In the genomic region with DNA sequence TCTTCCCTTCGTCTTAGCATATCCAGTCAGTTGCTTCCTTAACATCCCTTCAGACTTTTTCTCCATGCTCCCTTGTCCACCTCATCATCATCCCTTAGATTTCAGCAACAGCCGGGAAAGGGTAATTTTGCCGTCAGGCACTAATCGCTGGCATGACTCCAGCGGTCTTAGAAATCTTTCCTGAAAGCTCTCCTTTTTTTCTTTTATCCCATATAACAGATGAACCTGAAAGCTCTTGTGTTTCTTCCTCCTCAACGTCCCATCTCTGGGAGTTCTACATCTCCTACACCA, we compare ENCODE assay signal across 8 cellular contexts. TPM values are rescaled to one million over a fixed set of nuclear protein-coding genes. Genes with fewer than 3 reads are reported as not detected.
A peak's percentile ranks its signal among the peaks of the same experiment; 100 is the strongest.
DNase-seq lines count a peak whose midpoint lies in the region; ATAC-seq and TF ChIP-seq lines count a peak whose summit lies in the region.

No MANE protein-coding gene starts in this region.

- intact Hi-C loops in CD4-positive, alpha-beta memory T cell (cut with micrococcal nuclease): no loop called here

- peak overlapping the region; percentile 88 for H3K27ac ChIP-seq in CD4-positive, alpha-beta memory T cell (ENCODE audit: low read depth, low read length)
- peak overlapping the region; percentile 98 for H3K27ac ChIP-seq in endodermal cell (ENCODE audit: low read depth, low read length)
- peak overlapping the region; percentile 94 for H3K27ac ChIP-seq in osteoblast (ENCODE audit: low read depth, low read length)

- peak overlapping the region; percentile 84 for H3K9ac ChIP-seq in endodermal cell (ENCODE audit: extremely low read depth, low read length, poor library complexity, severe bottlenecking)

- ATAC-seq in HG02610 (IDR thresholded peaks at IDR 0.05; ENCODE audit: unreplicated experiment) (no peak), HG03108 (IDR thresholded peaks at IDR 0.05; ENCODE audit: unreplicated experiment) (no peak)

- H3K4me2 ChIP-seq in osteoblast (ENCODE audit: insufficient read depth, low read length): peak overlapping the region; percentile 91

- no peaks in the 10 kb centered on the region for H3K27me3 Mint-ChIP-seq in CD4-positive, alpha-beta memory T cell
- H3K27me3 Mint-ChIP-seq in endodermal cell (ENCODE audit: insufficient read depth): no peaks in the 10 kb centered on the region

- no peaks in the 10 kb centered on the region for H4K20me1 ChIP-seq in osteoblast (ENCODE audit: insufficient read depth, low read length)

- H3K4me3 Mint-ChIP-seq in CD4-positive, alpha-beta memory T cell: no peak overlapping the region
- H3K4me3 Mint-ChIP-seq in endodermal cell: no peak overlapping the region

- H3K9me3 Mint-ChIP-seq in CD4-positive, alpha-beta memory T cell: no peaks in the 10 kb centered on the region
- no peaks in the 10 kb centered on the region for H3K9me3 Mint-ChIP-seq in endodermal cell

- CTCF ChIA-PET in CD4-positive, alpha-beta memory T cell (lab: Charles Lee; ENCODE audit: partially characterized antibody): interaction anchor here (0.7 to 2.9 kb wide), 7 partner anchors 8 to 298 kb away, joined by 3 to 19 read pairs (median 13); a partner anchor contains a TSS

- H3K36me3 ChIP-seq in CD4-positive, alpha-beta memory T cell (ENCODE audit: insufficient read depth, low read length): no peaks in the 10 kb centered on the region
- H3K36me3 ChIP-seq in endodermal cell (ENCODE audit: control insufficient read depth, insufficient read depth, low read length): no peaks in the 10 kb centered on the region
- no peaks in the 10 kb centered on the region for H3K36me3 ChIP-seq in osteoblast (ENCODE audit: insufficient read depth, low read length)

- H3K27ac Mint-ChIP-seq in CD4-positive, alpha-beta memory T cell: no peak overlapping the region
- H3K27ac Mint-ChIP-seq in endodermal cell: no peak overlapping the region

- peak overlapping the region; percentile 77 for H2AFZ ChIP-seq in osteoblast (ENCODE audit: low read length)

- no peak for DNase-seq in CD4-positive, alpha-beta memory T cell
- peak; percentile 55 for DNase-seq in NCI-H146 (lab: John Stamatoyannopoulos, UW)
- no peak for DNase-seq in endodermal cell
- DNase-seq in osteoblast (ENCODE audit: insufficient read length, low spot score, missing footprints): no peak
- no peak for DNase-seq in GDM1 (lab: John Stamatoyannopoulos, UW)
- DNase-seq in NCI-H1092 treated with DMSO at 0.1 percent for 48 hours (lab: John Stamatoyannopoulos, UW): no peak

- 44 to 60% methylated on average over 5 to 6 of the region's 6 CpGs for WGBS in endodermal cell (ENCODE audit: insufficient coverage in 1 of 2, insufficient read length in 1 of 2), 2 experiments

- peaks cover 12% of the 10 kb centered on the region for H3K79me2 ChIP-seq in osteoblast (ENCODE audit: insufficient read depth, low read length)

- no peaks in the 10 kb centered on the region for H3K9me3 ChIP-seq in CD4-positive, alpha-beta memory T cell (ENCODE audit: control insufficient read depth in 1 of 2, low read length in 2 of 2)
- H3K9me3 ChIP-seq in endodermal cell (ENCODE audit: control insufficient read depth, low read length) (no peaks in the 10 kb centered on the region), osteoblast (ENCODE audit: low read depth, low read length) (no peaks in the 10 kb centered on the region)

- peaks cover 0 to 4% (median 0%) of the 10 kb centered on the region in 4 donors for H3K4me1 Mint-ChIP-seq in CD4-positive, alpha-beta memory T cell
- no peaks in the 10 kb centered on the region for H3K4me1 Mint-ChIP-seq in endodermal cell

- H3K4me3 ChIP-seq in CD4-positive, alpha-beta memory T cell (ENCODE audit: low read length in 2 of 2): peak overlapping the region; percentile 45 to 82
- H3K4me3 ChIP-seq in endodermal cell (ENCODE audit: low read length) (peak overlapping the region; percentile 89), osteoblast (ENCODE audit: insufficient read depth, low read length) (peak overlapping the region; percentile 80)

- H3K4me1 ChIP-seq in CD4-positive, alpha-beta memory T cell (ENCODE audit: insufficient read depth, low read length): peaks cover 18% of the 10 kb centered on the region
- H3K4me1 ChIP-seq in endodermal cell (ENCODE audit: control insufficient read depth, insufficient read depth, low read length) (no peaks in the 10 kb centered on the region), osteoblast (ENCODE audit: insufficient read depth, low read length) (peaks cover 21% of the 10 kb centered on the region)

- H3K36me3 Mint-ChIP-seq in CD4-positive, alpha-beta memory T cell: no peaks in the 10 kb centered on the region
- no peaks in the 10 kb centered on the region for H3K36me3 Mint-ChIP-seq in endodermal cell (ENCODE audit: low read depth)

- POLR2A ChIA-PET in CD4-positive, alpha-beta memory T cell (lab: Charles Lee; ENCODE audit: partially characterized antibody): interaction anchor here (0.7 to 7.2 kb wide), 19 partner anchors 11 to 475 kb away, joined by 3 to 526 read pairs (median 32); a partner anchor contains a TSS

- H3K27me3 ChIP-seq in CD4-positive, alpha-beta memory T cell (ENCODE audit: insufficient read depth, low read length): no peaks in the 10 kb centered on the region
- H3K27me3 ChIP-seq in endodermal cell (ENCODE audit: control insufficient read depth, insufficient read depth, low read length, poor library complexity, severe bottlenecking) (no peaks in the 10 kb centered on the region), osteoblast (ENCODE audit: insufficient read depth, low read length) (no peaks in the 10 kb centered on the region)

- TF ChIP-seq CTCF in endodermal cell (conservative IDR thresholded peaks at IDR 0.05): no peak
- no peak for TF ChIP-seq CTCF in osteoblast (IDR thresholded peaks at IDR 0.05; ENCODE audit: extremely low read depth, low read depth, low read length)

RNA-seq across cellular contexts. Expression of a gene that starts 10.4 kb away (rescaled TPM):
- 10 to 100 TPM; 25.2 TPM for total RNA-seq in CD4-positive, alpha-beta memory T cell
- polyA plus RNA-seq in CD4-positive, alpha-beta memory T cell: 10 to 100 TPM; 25.2 to 31.4 TPM
- 10 to 100 TPM; 10.2 to 14.7 TPM for total RNA-seq in endodermal cell
- 4.1 TPM for polyA plus RNA-seq in endodermal cell (2013, experiment 1 of 2)
- polyA plus RNA-seq in endodermal cell (2013, experiment 2 of 2): 3.6 TPM
- 6.9 and 7.7 TPM in 2 replicates for total RNA-seq in osteoblast

RNA-seq across cellular contexts. Expression of a gene that starts 28.7 kb away (rescaled TPM):
- total RNA-seq in CD4-positive, alpha-beta memory T cell: 1 to 10 TPM; 4.3 to 5.0 TPM
- polyA plus RNA-seq in CD4-positive, alpha-beta memory T cell: 1 to 10 TPM; 2.8 to 2.9 TPM
- total RNA-seq in endodermal cell (10 to 100 TPM; 25.6 to 26.2 TPM), osteoblast (20.3 and 23.2 TPM in 2 replicates)
- 36.6 TPM for polyA plus RNA-seq in endodermal cell (2013, experiment 1 of 2)
- 31.9 TPM for polyA plus RNA-seq in endodermal cell (2013, experiment 2 of 2)

RNA-seq across cellular contexts. Expression of a gene that starts 38.7 kb away (rescaled TPM):
- total RNA-seq in CD4-positive, alpha-beta memory T cell: 10 to 100 TPM; 47.7 to 48.8 TPM
- 100 to 1,000 TPM in 1 of 2 donors, 10 to 100 TPM in 1; 82.2 to 112 TPM for polyA plus RNA-seq in CD4-positive, alpha-beta memory T cell
- total RNA-seq in endodermal cell (10 to 100 TPM; 85.8 to 93.8 TPM), osteoblast (12.4 and 13.4 TPM in 2 replicates)
- polyA plus RNA-seq in endodermal cell (2013, experiment 1 of 2): 78.1 TPM
- 64.5 TPM for polyA plus RNA-seq in endodermal cell (2013, experiment 2 of 2)

RNA-seq across cellular contexts. Expression of a gene that starts 47.7 kb away (rescaled TPM):
- 1 to 10 TPM; 1.3 to 2.1 TPM for total RNA-seq in CD4-positive, alpha-beta memory T cell
- polyA plus RNA-seq in CD4-positive, alpha-beta memory T cell: under 1 TPM in 1 of 2 donors, not detected in 1; 0.28 TPM
- total RNA-seq in endodermal cell (1 to 10 TPM; 4.7 to 6.6 TPM), osteoblast (7.2 and 13.3 TPM in 2 replicates)
- 9.5 TPM for polyA plus RNA-seq in endodermal cell (2013, experiment 1 of 2)
- polyA plus RNA-seq in endodermal cell (2013, experiment 2 of 2): 8.2 TPM
